In genomic region chr7:22793593-22794462, GRCh38 we compare ENCODE assay signal across 19 cellular contexts.
"Had no signal": no experiment of that assay in that cellular context is flagged by ENCODE, and none has a peak within 500 bp of the region (broad histone marks: within the 10 kb centered on the region; RNA-seq: fewer than 3 reads in every experiment).

No MANE protein-coding gene starts in this region.

- ATAC-seq: heart left ventricle; mucosa of descending colon; naive thymus-derived CD8-positive, alpha-beta T cell had no signal

- H3K4me1 ChIP-seq: colonic mucosa, heart left ventricle, right atrium auricular region had no signal

- H3K36me3 ChIP-seq: colonic mucosa, heart left ventricle, neutrophil, right atrium auricular region had no signal

- H3K27ac ChIP-seq: colonic mucosa, heart left ventricle, neutrophil, right atrium auricular region had no signal

- H3K4me3 Mint-ChIP-seq: endodermal cell; naive thymus-derived CD8-positive, alpha-beta T cell had no signal

- H3K4me1 Mint-ChIP-seq: endodermal cell; naive thymus-derived CD8-positive, alpha-beta T cell had no signal

- H3K4me3 ChIP-seq: colonic mucosa, heart left ventricle, mucosa of descending colon, right atrium auricular region, smooth muscle cell had no signal

- DNase-seq: colonic mucosa; dermis blood vessel endothelial cell; effector CD4-positive, alpha-beta T cell; endodermal cell; erythroblast; foreskin melanocyte; heart left ventricle; hypothalamus; kidney glomerular epithelial cell; mucosa of descending colon; naive thymus-derived CD8-positive, alpha-beta T cell; posterior cingulate gyrus; stimulated activated CD4-positive, alpha-beta T cell treated with anti-CD3 and anti-CD28 coated beads, Interleukin-2, amount 100 ng/mL, for 48 hours; stimulated activated naive CD4-positive, alpha-beta T cell treated with Interleukin-2 at 50 U/mL for 16 hours had no signal

- H3K27me3 ChIP-seq: colonic mucosa, heart left ventricle, right atrium auricular region had no signal

- H3K27ac Mint-ChIP-seq: endodermal cell; naive thymus-derived CD8-positive, alpha-beta T cell had no signal

- FAIRE-seq: endothelial cell of umbilical vein, islet of Langerhans had no signal

- H3K9me3 ChIP-seq: colonic mucosa, heart left ventricle, mucosa of descending colon, neutrophil, right atrium auricular region had no signal

- H3K4me2 ChIP-seq: smooth muscle cell had no signal

- H3K36me3 Mint-ChIP-seq: naive thymus-derived CD8-positive, alpha-beta T cell had no signal
